9 cellular contexts compared by ENCODE assay signal in the genomic region with DNA sequence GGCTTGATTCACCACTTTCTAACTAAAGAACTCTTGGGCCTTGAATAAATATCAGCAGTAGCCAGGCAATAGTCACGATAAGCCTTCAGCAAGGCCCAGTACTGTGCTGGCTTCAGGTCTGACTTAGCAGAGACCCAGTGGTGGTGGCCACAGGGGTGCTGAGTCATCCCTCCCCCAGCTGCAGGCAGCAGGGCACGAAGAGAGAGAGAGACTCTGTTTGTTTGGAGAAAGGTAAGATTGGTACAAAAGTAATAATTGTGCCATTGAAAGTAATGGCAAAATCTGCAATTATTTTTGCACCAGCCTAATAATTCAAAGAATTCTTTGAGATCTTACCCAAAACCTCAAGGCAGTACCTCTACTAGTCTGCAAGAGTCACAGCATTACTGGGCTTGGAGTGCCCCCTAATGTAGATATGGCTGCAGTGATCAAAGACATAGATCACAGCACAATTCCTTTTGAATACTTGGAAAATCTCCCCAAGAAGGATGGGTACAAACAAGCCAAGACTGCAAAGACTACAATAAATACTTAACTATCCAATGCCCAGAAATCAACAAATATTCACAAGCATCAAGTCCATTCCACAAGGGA.
DNase-seq lines count a peak whose midpoint lies in the region; ATAC-seq, FAIRE-seq and TF ChIP-seq lines count a peak whose summit lies in the region.
"Had no signal": no experiment of that assay in that cellular context is flagged by ENCODE, and none has a peak within 500 bp of the region (broad histone marks: within the 10 kb centered on the region; RNA-seq: fewer than 3 reads in every experiment).

No MANE protein-coding gene starts in this region.

- no peak overlapping the region for H3K27ac ChIP-seq in WERI-Rb-1
- H3K27ac ChIP-seq in lower lobe of right lung, result no peak overlapping the region

- TF ChIP-seq CTCF in WERI-Rb-1 (IDR thresholded peaks at IDR 0.05; ENCODE audit: low read depth, low read length) (peak; percentile 58), lower lobe of right lung (IDR thresholded peaks at IDR 0.05) (peak; percentile 40), omental fat pad (IDR thresholded peaks at IDR 0.05) (no peak)

- peak; percentile 60 for ATAC-seq in GM19452 (IDR thresholded peaks at IDR 0.05; ENCODE audit: unreplicated experiment)
- ATAC-seq in HG03457 (IDR thresholded peaks at IDR 0.05; ENCODE audit: unreplicated experiment), result peak; percentile 55
- peak in 1 of 2 donors; percentile 61 for ATAC-seq in lower lobe of right lung
- no peak for ATAC-seq in omental fat pad (ENCODE audit: low FRiP score)

- intact Hi-C loops in lower lobe of right lung (cut with DNase I), result no loop called here

- no peak overlapping the region for H3K4me3 ChIP-seq in WERI-Rb-1 (ENCODE audit: low read depth, low read length)
- no peak overlapping the region for H3K4me3 ChIP-seq in lower lobe of right lung

- peak; percentile 35 for DNase-seq in WERI-Rb-1
- no peak for DNase-seq in lower lobe of right lung
- no peak for DNase-seq in omental fat pad (ENCODE audit: low spot score)
- DNase-seq in hippocampal formation (lab: John Stamatoyannopoulos, UW), result no peak
- DNase-seq in SKM-1 treated with dmso at 0.1 percent for 144 hours (lab: John Stamatoyannopoulos, UW; ENCODE audit: unreplicated experiment), result no peak
- DNase-seq: naive B cell had no signal

- peak; percentile 45 for FAIRE-seq in G401.6 (lab: Jason Lieb, UNC)

- no peaks in the 10 kb centered on the region for H3K4me1 ChIP-seq in lower lobe of right lung

- H3K27me3 ChIP-seq in WERI-Rb-1 (ENCODE audit: insufficient read depth, low read depth, severe bottlenecking) (no peaks in the 10 kb centered on the region), lower lobe of right lung (ENCODE audit: low read depth) (no peaks in the 10 kb centered on the region)

- H3K36me3 ChIP-seq in WERI-Rb-1 (no peaks in the 10 kb centered on the region), lower lobe of right lung (no peaks in the 10 kb centered on the region)

- H3K9me3 ChIP-seq in WERI-Rb-1 (ENCODE audit: severe bottlenecking), result no peaks in the 10 kb centered on the region
- H3K9me3 ChIP-seq in lower lobe of right lung, result no peaks in the 10 kb centered on the region

Comparison
In these comparisons a context has a peak if more than half of its experiments do, and no peak if none do; other contexts are left out.
1. CTCF ChIP-seq: peak in WERI-Rb-1 (single experiment) and lower lobe of right lung (single experiment); none in omental fat pad (0 of 3).